25 cellular contexts compared by ENCODE assay signal in the genomic region with DNA sequence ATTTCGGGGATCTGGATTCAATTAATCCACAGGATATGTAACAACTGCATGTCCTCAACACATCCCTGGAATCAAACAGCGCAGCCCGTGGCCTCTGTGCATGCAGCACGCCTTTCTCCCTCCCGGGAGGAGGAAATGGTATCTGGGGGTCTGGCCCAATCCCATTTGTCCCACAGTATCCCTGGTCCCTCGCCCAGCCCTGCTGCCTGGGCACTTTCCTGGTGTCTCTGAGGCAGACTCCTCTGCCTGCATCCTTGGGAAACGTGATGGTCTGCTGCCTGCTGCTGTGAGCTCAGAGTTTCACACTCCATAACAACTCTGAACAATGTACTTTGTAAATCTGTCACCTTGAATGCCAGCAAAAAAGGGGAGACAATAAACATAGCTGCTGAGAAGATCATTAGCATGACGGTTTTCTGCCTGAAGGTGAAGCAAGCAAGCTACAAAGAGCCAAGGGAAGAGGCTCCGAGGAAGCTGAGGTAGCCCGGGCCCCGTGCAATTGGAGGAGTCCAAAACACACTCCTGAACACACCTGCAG. TPM values are rescaled to one million over a fixed set of nuclear protein-coding genes. Genes with fewer than 3 reads are reported as not detected.
DNase-seq lines count a peak whose midpoint lies in the region; ATAC-seq and TF ChIP-seq lines count a peak whose summit lies in the region.
"Had no signal": no experiment of that assay in that cellular context is flagged by ENCODE, and none has a peak within 500 bp of the region (broad histone marks: within the 10 kb centered on the region; RNA-seq: fewer than 3 reads in every experiment).

No MANE protein-coding gene starts in this region.

- H3K9me3 Mint-ChIP-seq in brain: peaks cover 0 to 13% (median 0%) of the 10 kb centered on the region in 5 experiments
- H3K9me3 Mint-ChIP-seq: activated T-cell treated with anti-CD3 and anti-CD28 coated beads, Interleukin-2, amount 50 U/mL, for 4 hours had no signal

- in situ Hi-C loops in transverse colon (cut with MboI; ENCODE audit: low pct_ligation_motif_present in 1 of 4, low pct_unique_long_range_greater_than_20kb in 1 of 4, low sequenced_read_pairs in 3 of 4): no loop called here

- ATAC-seq in HG03439 (IDR thresholded peaks at IDR 0.05; ENCODE audit: unreplicated experiment): no peak
- ATAC-seq: activated T-cell treated with anti-CD3 and anti-CD28 coated beads, Interleukin-2, amount 50 U/mL, for 4 hours; heart right ventricle; left lung had no signal

- H3K36me3 Mint-ChIP-seq in brain: peaks cover 73% of the 10 kb centered on the region

- no peak overlapping the region for H3K9ac ChIP-seq in muscle layer of colon (ENCODE audit: low read length)

- DNase-seq in DMS 273 (lab: John Stamatoyannopoulos, UW; ENCODE audit: unreplicated experiment) (peak; percentile 36), DMS 273 treated with DMSO at 0.1 percent for 48 hours (lab: John Stamatoyannopoulos, UW) (no peak), transverse colon (no peak), T-helper 2 cell (no peak)
- no peak for DNase-seq in activated effector memory CD4-positive, alpha-beta T cell treated with Interleukin-2 at 50 U/mL for 16 hours
- DNase-seq: activated CD4-positive, alpha-beta T cell treated with anti-CD3 and anti-CD28 coated beads for 4 hours; activated naive CD4-positive, alpha-beta T cell treated with Interleukin-2 at 50 U/mL for 16 hours; activated T-cell treated with anti-CD3 and anti-CD28 coated beads, Interleukin-2, amount 50 U/mL, for 4 hours; COR-L47; heart right ventricle; left lung; MG63; midbrain; NCI-H1417; NCI-H510A treated with DMSO at 0.1 percent for 48 hours; stimulated activated CD4-positive, alpha-beta T cell treated with anti-CD3 and anti-CD28 coated beads, Interleukin-2, amount 100 ng/mL, for 48 hours; stimulated activated naive CD4-positive, alpha-beta T cell treated with Interleukin-2 at 50 U/mL for 16 hours; SW 1271 had no signal

- H3K27me3 Mint-ChIP-seq in brain: no peaks in the 10 kb centered on the region

- peak overlapping the region in 3 of 5 experiments; percentile 62 to 97 (median 62) for H3K27ac Mint-ChIP-seq in brain

- no peak for TF ChIP-seq EP300 in transverse colon (IDR thresholded peaks at IDR 0.05; ENCODE audit: low read depth)

- H3K27me3 ChIP-seq in muscle layer of colon (ENCODE audit: control insufficient read depth in 1 of 2, insufficient read depth in 2 of 2, low read length in 2 of 2) (no peaks in the 10 kb centered on the region), transverse colon (no peaks in the 10 kb centered on the region)
- H3K27me3 ChIP-seq: cardiac muscle cell, MG63 had no signal

- H3K36me3 ChIP-seq in muscle layer of colon (ENCODE audit: insufficient read depth, low read length) (peaks cover 7% of the 10 kb centered on the region), transverse colon (peaks cover 0 to 8% (median 2%) of the 10 kb centered on the region in 4 donors)
- H3K36me3 ChIP-seq: MG63, neutrophil had no signal

- no peak overlapping the region for H3K4me3 ChIP-seq in muscle layer of colon (ENCODE audit: low read depth in 1 of 2, low read length in 2 of 2)
- no peak overlapping the region for H3K4me3 ChIP-seq in transverse colon
- H3K4me3 ChIP-seq: cardiac muscle cell, heart right ventricle, left lung, MG63, skin epidermis had no signal

- intact Hi-C loops in transverse colon (cut with DNase I; ENCODE audit: low total_unique reads): loop anchor here (5.0 kb wide), 1 partner anchor 47 kb away; no protein-coding TSS in a partner anchor

- TF ChIP-seq CTCF in brain (conservative IDR thresholded peaks at IDR 0.05) (no peak), transverse colon (IDR thresholded peaks at IDR 0.05) (no peak)

- H3K4me1 Mint-ChIP-seq in brain: peaks cover 90% of the 10 kb centered on the region

- 49 to 61% methylated on average over 5 to 11 of the region's 11 CpGs for WGBS in transverse colon (ENCODE audit: low coverage in 1 of 2), 2 donors

- H3K9me3 ChIP-seq in muscle layer of colon (ENCODE audit: low read length): no peaks in the 10 kb centered on the region
- no peaks in the 10 kb centered on the region for H3K9me3 ChIP-seq in transverse colon
- H3K9me3 ChIP-seq: heart right ventricle, left lung, MG63, neutrophil had no signal

- peak overlapping the region in 3 of 5 experiments; percentile 5 to 25 (median 23) for H3K4me3 Mint-ChIP-seq in brain
- H3K4me3 Mint-ChIP-seq: activated T-cell treated with anti-CD3 and anti-CD28 coated beads, Interleukin-2, amount 50 U/mL, for 4 hours had no signal

- H3K4me1 ChIP-seq in muscle layer of colon (ENCODE audit: insufficient read depth, low read length) (peaks cover 47% of the 10 kb centered on the region), transverse colon (peaks cover 30 to 56% (median 35%) of the 10 kb centered on the region in 4 donors)

- TF ChIP-seq POLR2A in transverse colon (IDR thresholded peaks at IDR 0.05): no peak

- peak overlapping the region; percentile 40 for H3K27ac ChIP-seq in muscle layer of colon (ENCODE audit: low read depth, low read length)
- H3K27ac ChIP-seq in transverse colon: peak overlapping the region; percentile 55 to 77 (median 72)
- H3K27ac ChIP-seq: 22Rv1, heart right ventricle, left lung, neutrophil had no signal

RNA-seq across cellular contexts. Expression of a gene that starts 56.1 kb away (rescaled TPM):
- polyA plus RNA-seq in brain (ENCODE audit: insufficient read depth, low read depth, low replicate concordance): 13.5 TPM
- total RNA-seq in transverse colon: 10 to 100 TPM; 12.3 to 50.9 (median 26.4) TPM
